Comparison of ENCODE assay signal across 8 cellular contexts in genomic region chr13:46687810-46688209, GRCh38.
DNase-seq lines count a peak whose midpoint lies in the region; ATAC-seq, FAIRE-seq and TF ChIP-seq lines count a peak whose summit lies in the region.

No MANE protein-coding gene starts in this region.

- CTCF ChIA-PET in activated CD8-positive, alpha-beta T cell treated with anti-CD3 and anti-CD28 coated beads for 36 hours (lab: Charles Lee) = interaction anchor here (0.6 to 2.0 kb wide), 3 partner anchors 10 to 159 kb away, joined by 3 to 8 read pairs (median 3); no protein-coding TSS in a partner anchor

- intact Hi-C loops in activated CD8-positive, alpha-beta T cell treated with anti-CD3 and anti-CD28 coated beads for 36 hours (cut with micrococcal nuclease) = loop anchor here (5.0 kb wide), 1 partner anchor 136 kb away; the partner anchor contains the start of gene LRCH1
- intact Hi-C loops in posterior cingulate gyrus (cut with DNase I) = no loop called here

- no peak for DNase-seq in GM12891 (ENCODE audit: insufficient read length, low spot score)
- DNase-seq in activated CD8-positive, alpha-beta T cell treated with anti-CD3 and anti-CD28 coated beads for 36 hours = peak; percentile 44
- peak; percentile 81 for DNase-seq in kidney tubule cell (ENCODE audit: low spot score)
- no peak for DNase-seq in posterior cingulate gyrus
- DNase-seq in T1000 (lab: John Stamatoyannopoulos, UW) = no peak
- no peak for DNase-seq in SHP77 treated with DMSO at 0.1 percent for 48 hours (lab: John Stamatoyannopoulos, UW)

- POLR2A ChIA-PET in activated CD8-positive, alpha-beta T cell treated with anti-CD3 and anti-CD28 coated beads for 36 hours (lab: Charles Lee) = no interaction called here

- no peaks in the 10 kb centered on the region for H3K27me3 Mint-ChIP-seq in activated CD8-positive, alpha-beta T cell treated with anti-CD3 and anti-CD28 coated beads for 36 hours

- TF ChIP-seq CTCF in activated CD8-positive, alpha-beta T cell treated with anti-CD3 and anti-CD28 coated beads for 36 hours (IDR thresholded peaks at IDR 0.05) = no peak

- peaks cover 10% of the 10 kb centered on the region for H3K36me3 Mint-ChIP-seq in activated CD8-positive, alpha-beta T cell treated with anti-CD3 and anti-CD28 coated beads for 36 hours (ENCODE audit: low read depth)

- H3K4me1 Mint-ChIP-seq in activated CD8-positive, alpha-beta T cell treated with anti-CD3 and anti-CD28 coated beads for 36 hours (ENCODE audit: low read depth) = peaks cover 20% of the 10 kb centered on the region

- no peak for TF ChIP-seq POLR2A in GM12891 (IDR thresholded peaks at IDR 0.05; ENCODE audit: low read depth, low read length)

- H3K27ac Mint-ChIP-seq in activated CD8-positive, alpha-beta T cell treated with anti-CD3 and anti-CD28 coated beads for 36 hours = peak overlapping the region; percentile 15

- H3K9me3 Mint-ChIP-seq in activated CD8-positive, alpha-beta T cell treated with anti-CD3 and anti-CD28 coated beads for 36 hours = no peaks in the 10 kb centered on the region

- peak; percentile 80 for FAIRE-seq in GM12891 (lab: Jason Lieb, UNC)

- ATAC-seq in HG03354 (IDR thresholded peaks at IDR 0.05; ENCODE audit: poor library complexity, severe bottlenecking, unreplicated experiment) (peak; percentile 81), HG03139 (IDR thresholded peaks at IDR 0.05; ENCODE audit: unreplicated experiment) (no peak)
- peak; percentile 74 for ATAC-seq in activated CD8-positive, alpha-beta T cell treated with anti-CD3 and anti-CD28 coated beads for 36 hours

- H3K4me3 Mint-ChIP-seq in activated CD8-positive, alpha-beta T cell treated with anti-CD3 and anti-CD28 coated beads for 36 hours = no peak overlapping the region

TF ChIP-seq in GM12891, 5 proteins besides CTCF, POLR2A, EP300 and RAD21:
- TF ChIP-seq TAF1 (IDR thresholded peaks at IDR 0.05; ENCODE audit: low read depth, low read length) = no peak
- no peak for TF ChIP-seq SPI1 (IDR thresholded peaks at IDR 0.05; ENCODE audit: low read depth, low read length)
- no peak for TF ChIP-seq POLR2AphosphoS5 (IDR thresholded peaks at IDR 0.05; ENCODE audit: low read depth, low read length)
- no peak for TF ChIP-seq POU2F2 (IDR thresholded peaks at IDR 0.05; ENCODE audit: low read depth, low read length)
- TF ChIP-seq PAX5 (IDR thresholded peaks at IDR 0.05; ENCODE audit: insufficient read depth, low read length, severe bottlenecking) = no peak

Comparison
In these comparisons a context has a peak if more than half of its experiments do, and no peak if none do; other contexts are left out.
1. DNase-seq: peak in activated CD8-positive, alpha-beta T cell treated with anti-CD3 and anti-CD28 coated beads for 36 hours (single experiment) and kidney tubule cell (single experiment); none in GM12891 (single experiment), posterior cingulate gyrus (0 of 10), T1000 (single experiment) and SHP77 treated with DMSO at 0.1 percent for 48 hours (single experiment).